In the genomic region with DNA sequence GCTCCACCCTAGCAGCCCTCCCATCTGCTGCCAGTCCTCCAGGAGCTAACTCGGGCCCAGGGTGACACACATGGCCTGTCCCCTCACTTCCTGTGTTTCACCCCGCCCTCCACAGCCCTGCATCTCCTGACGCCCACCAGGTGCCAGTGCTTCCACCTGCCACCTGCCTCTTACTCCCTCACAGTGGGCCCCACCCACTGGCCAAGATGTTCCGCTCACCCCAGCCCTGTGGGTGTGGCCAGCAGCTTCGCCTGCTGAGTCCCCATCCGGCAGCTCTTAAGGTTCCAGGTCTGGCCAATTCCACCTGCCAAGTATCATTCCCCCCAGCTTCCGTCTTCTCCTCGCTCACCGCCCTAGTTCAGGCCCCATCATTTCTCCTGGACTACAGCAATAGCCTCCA, we compare ENCODE assay signal across 20 cellular contexts.
DNase-seq lines count a peak whose midpoint lies in the region; ATAC-seq and TF ChIP-seq lines count a peak whose summit lies in the region.
"Had no signal": no experiment of that assay in that cellular context is flagged by ENCODE, and none has a peak within 500 bp of the region (broad histone marks: within the 10 kb centered on the region; RNA-seq: fewer than 3 reads in every experiment).

No MANE protein-coding gene starts in this region.

- DNase-seq in DMS153 (lab: John Stamatoyannopoulos, UW) = peak; percentile 46
- no peak for DNase-seq in DMS153 treated with DMSO at 0.1 percent for 48 hours (lab: John Stamatoyannopoulos, UW; ENCODE audit: unreplicated experiment)
- DNase-seq in HT-29 (ENCODE audit: low spot score) = peak; percentile 32
- peak; percentile 100 for DNase-seq in NCI-H748 (lab: John Stamatoyannopoulos, UW; ENCODE audit: unreplicated experiment)
- DNase-seq in left colon = no peak
- DNase-seq in suprapubic skin (ENCODE audit: low spot score in 2 of 2) = no peak
- DNase-seq: Calu3; CD4-positive, CD25-positive, alpha-beta regulatory T cell; DMS79 treated with DMSO at 0.1 percent for 48 hours; GOT3; NCI-H2081 treated with DMSO at 0.1 percent for 48 hours; NCI-H226; NCI-H526 treated with DMSO at 0.1 percent for 48 hours; PC-3; SW 1271 had no signal

- H3K9me3 ChIP-seq in suprapubic skin = no peaks in the 10 kb centered on the region
- H3K9me3 ChIP-seq: SJSA1 had no signal

- ATAC-seq in left colon (peak; percentile 47), HG03571 (IDR thresholded peaks at IDR 0.05; ENCODE audit: unreplicated experiment) (no peak), HG02588 (IDR thresholded peaks at IDR 0.05; ENCODE audit: unreplicated experiment) (no peak)
- ATAC-seq: GM12878, PC-3 had no signal

- peaks cover 6% of the 10 kb centered on the region for H3K27me3 ChIP-seq in suprapubic skin
- H3K27me3 ChIP-seq: SJSA1 had no signal

- WGBS in suprapubic skin = 75% methylated on average over 9 of the region's 9 CpGs

- intact Hi-C loops in left colon (cut with DNase I, micrococcal nuclease) = no loop called here

- no peak for TF ChIP-seq EP300 in suprapubic skin (IDR thresholded peaks at IDR 0.05)

- no peaks in the 10 kb centered on the region for H3K36me3 ChIP-seq in suprapubic skin
- H3K36me3 ChIP-seq: SJSA1 had no signal

- H3K27ac ChIP-seq in suprapubic skin = no peak overlapping the region
- H3K27ac ChIP-seq: 22Rv1, SJSA1 had no signal

- no peak overlapping the region for H3K4me3 ChIP-seq in suprapubic skin
- H3K4me3 ChIP-seq: GM12878, SJSA1 had no signal

- TF ChIP-seq POLR2A in suprapubic skin (IDR thresholded peaks at IDR 0.05) = no peak

- H3K4me1 ChIP-seq in suprapubic skin = no peaks in the 10 kb centered on the region
- H3K4me1 ChIP-seq: SJSA1 had no signal

- no peak for TF ChIP-seq CTCF in suprapubic skin (IDR thresholded peaks at IDR 0.05)

Comparison
In these comparisons a context has a peak if more than half of its experiments do, and no peak if none do; other contexts are left out.
1. DNase-seq: peak in DMS153 (single experiment), HT-29 (single experiment) and NCI-H748 (single experiment); none in DMS153 treated with DMSO at 0.1 percent for 48 hours (single experiment), left colon (0 of 2) and suprapubic skin (0 of 2).